In genomic region chr5:59597690-59598546, GRCh38 we compare ENCODE assay signal across 11 cellular contexts.
DNase-seq lines count a peak whose midpoint lies in the region; ATAC-seq and TF ChIP-seq lines count a peak whose summit lies in the region.
"Had no signal": no experiment of that assay in that cellular context is flagged by ENCODE, and none has a peak within 500 bp of the region (broad histone marks: within the 10 kb centered on the region; RNA-seq: fewer than 3 reads in every experiment).

No MANE protein-coding gene starts in this region.

- peak overlapping the region; percentile 49 for H2AFZ ChIP-seq in osteoblast (ENCODE audit: low read length)

- H3K27me3 ChIP-seq in DOHH2 (ENCODE audit: control insufficient read depth, low read length) (no peaks in the 10 kb centered on the region), osteoblast (ENCODE audit: insufficient read depth, low read length) (no peaks in the 10 kb centered on the region), testis (no peaks in the 10 kb centered on the region)

- ATAC-seq in HG02759 (IDR thresholded peaks at IDR 0.05; ENCODE audit: unreplicated experiment) = peak; percentile 28
- ATAC-seq: naive thymus-derived CD8-positive, alpha-beta T cell had no signal

- H3K9me2 ChIP-seq in DOHH2 (replicated peaks; ENCODE audit: control insufficient read depth, low read length) = no peaks in the 10 kb centered on the region

- CTCF ChIA-PET in RWPE1 (lab: Yijun Ruan, JAX) = interaction anchor here (0.6 kb wide), 1 partner anchor 174 kb away, joined by 3 read pairs; no protein-coding TSS in a partner anchor

- H3F3A ChIP-seq in DOHH2 (ENCODE audit: control insufficient read depth, insufficient read depth) = no peaks in the 10 kb centered on the region

- H3K4me3 ChIP-seq in DOHH2 (ENCODE audit: low read length) (0 out of 2 replicates have a peak overlapping the region, but pooled peaks have one; percentile 24), osteoblast (ENCODE audit: insufficient read depth, low read length) (peak overlapping the region; percentile 54), testis (no peak overlapping the region)

- 55% methylated on average over 6 of the region's 6 CpGs for WGBS in testis, 2 donors

- POLR2A ChIA-PET in RWPE1 (lab: Yijun Ruan, JAX; ENCODE audit: low non-redundant PET) = no interaction called here

- TF ChIP-seq POLR2A in testis (IDR thresholded peaks at IDR 0.05) = no peak

- H3K27ac ChIP-seq in DOHH2 (ENCODE audit: low read depth, low read length) = no peak overlapping the region
- H3K27ac ChIP-seq in cingulate gyrus (ENCODE audit: low read depth, low read length) = peak overlapping the region; percentile 4
- H3K27ac ChIP-seq in osteoblast (ENCODE audit: low read depth, low read length) = no peak overlapping the region
- H3K27ac ChIP-seq in RWPE1 = no peak overlapping the region
- H3K27ac ChIP-seq in testis = no peak overlapping the region

- H4K20me1 ChIP-seq in DOHH2 (ENCODE audit: control insufficient read depth, insufficient read depth, low read depth, low read length) (no peaks in the 10 kb centered on the region), osteoblast (ENCODE audit: insufficient read depth, low read length) (no peaks in the 10 kb centered on the region)

- intact Hi-C loops in testis (cut with DNase I; ENCODE audit: low total_unique reads) = no loop called here

- no peak for TF ChIP-seq CTCF in DOHH2 (IDR thresholded peaks at IDR 0.05; ENCODE audit: low read depth, low read length, poor library complexity, severe bottlenecking)
- no peak for TF ChIP-seq CTCF in osteoblast (IDR thresholded peaks at IDR 0.05; ENCODE audit: extremely low read depth, low read depth, low read length)
- no peak for TF ChIP-seq CTCF in RWPE1 (conservative IDR thresholded peaks at IDR 0.05; ENCODE audit: low read depth)
- TF ChIP-seq CTCF in testis (IDR thresholded peaks at IDR 0.05) = no peak

- H3K9me3 ChIP-seq in DOHH2 (ENCODE audit: control insufficient read depth, insufficient read depth, low read length) (no peaks in the 10 kb centered on the region), osteoblast (ENCODE audit: low read depth, low read length) (no peaks in the 10 kb centered on the region), testis (no peaks in the 10 kb centered on the region)

- DNase-seq in osteoblast (ENCODE audit: insufficient read length, low spot score, missing footprints) = no peak
- no peak for DNase-seq in RWPE1 (ENCODE audit: low spot score)
- no peak for DNase-seq in UCSD-AML1 (lab: John Stamatoyannopoulos, UW; ENCODE audit: unreplicated experiment)
- no peak for DNase-seq in testis
- no peak for DNase-seq in stimulated activated CD4-positive, alpha-beta T cell treated with anti-CD3 and anti-CD28 coated beads, Interleukin-4, amount 100 ng/mL, for 1 hour
- DNase-seq: activated CD8-positive, alpha-beta memory T cell treated with anti-CD3 and anti-CD28 coated beads, Interleukin-2, amount 50 U/mL, for 4 hours; DND-41; naive thymus-derived CD8-positive, alpha-beta T cell had no signal

- H3K4me2 ChIP-seq in DOHH2 (ENCODE audit: low read length) = peak overlapping the region; percentile 10; the same call in 1 of the 2 replicates
- peak overlapping the region; percentile 63 for H3K4me2 ChIP-seq in osteoblast (ENCODE audit: insufficient read depth, low read length)

- H3K79me2 ChIP-seq in DOHH2 (ENCODE audit: control insufficient read depth, low read length) (no peaks in the 10 kb centered on the region), osteoblast (ENCODE audit: insufficient read depth, low read length) (no peaks in the 10 kb centered on the region)

- H3K4me1 ChIP-seq in DOHH2 (ENCODE audit: control insufficient read depth, low read length) = peaks cover 9% of the 10 kb centered on the region
- H3K4me1 ChIP-seq in osteoblast (ENCODE audit: insufficient read depth, low read length) = peaks cover 11% of the 10 kb centered on the region
- H3K4me1 ChIP-seq in testis = no peaks in the 10 kb centered on the region

- H3K36me3 ChIP-seq in DOHH2 (ENCODE audit: control insufficient read depth, low read length) = no peaks in the 10 kb centered on the region
- no peaks in the 10 kb centered on the region for H3K36me3 ChIP-seq in osteoblast (ENCODE audit: insufficient read depth, low read length)
- no peaks in the 10 kb centered on the region for H3K36me3 ChIP-seq in testis (ENCODE audit: low read depth, missing control alignments)

Comparison
In these comparisons a context has a peak if more than half of its experiments do, and no peak if none do; other contexts are left out.
1. H3K4me3 ChIP-seq: peak in DOHH2 (single experiment) and osteoblast (single experiment); none in testis (0 of 2).